Comparison of ENCODE assay signal across 8 cellular contexts in genomic region chr19:35902870-35903475, GRCh38. TPM values are rescaled to one million over a fixed set of nuclear protein-coding genes. Genes with fewer than 3 reads are reported as not detected.
DNase-seq lines count a peak whose midpoint lies in the region; ATAC-seq and TF ChIP-seq lines count a peak whose summit lies in the region.

No MANE protein-coding gene starts in this region.

- peak overlapping the region; percentile 57 for H3K4me3 ChIP-seq in BLaER1
- peak overlapping the region; percentile 91 for H3K4me3 ChIP-seq in Jurkat, Clone E6-1 (ENCODE audit: low read length)
- peak overlapping the region; percentile 84 for H3K4me3 ChIP-seq in naive thymus-derived CD4-positive, alpha-beta T cell (ENCODE audit: low read length)

- no peak for ATAC-seq in naive thymus-derived CD4-positive, alpha-beta T cell

- POLR2A ChIA-PET in naive thymus-derived CD4-positive, alpha-beta T cell (lab: Charles Lee), result interaction anchor here (0.7 to 4.1 kb wide), 11 partner anchors 10 to 158 kb away, joined by 3 to 44 read pairs (median 3); partner anchors contain the start of genes PSENEN, SDHAF1, THAP8 and U2AF1L4

- peak overlapping the region; percentile 53 for H3K4me3 Mint-ChIP-seq in chondrocyte (ENCODE audit: unreplicated experiment)
- peak overlapping the region; percentile 83 to 100 (median 94) for H3K4me3 Mint-ChIP-seq in naive thymus-derived CD4-positive, alpha-beta T cell

- no peaks in the 10 kb centered on the region for H3K9me3 Mint-ChIP-seq in chondrocyte (ENCODE audit: low read depth)
- peaks cover 0 to 3% (median 0%) of the 10 kb centered on the region in 11 donors for H3K9me3 Mint-ChIP-seq in naive thymus-derived CD4-positive, alpha-beta T cell

- H3K4me1 ChIP-seq in BLaER1, result peaks cover 77% of the 10 kb centered on the region
- H3K4me1 ChIP-seq in naive thymus-derived CD4-positive, alpha-beta T cell (ENCODE audit: control insufficient read depth in 2 of 2, insufficient read depth in 2 of 2, low read length in 2 of 2), result peaks cover 29 to 41% of the 10 kb centered on the region in 2 donors

- H3K27ac ChIP-seq in BLaER1, result peak overlapping the region; percentile 87
- peak overlapping the region; percentile 100 for H3K27ac ChIP-seq in naive thymus-derived CD4-positive, alpha-beta T cell (ENCODE audit: low read depth, low read length)

- no peak for DNase-seq in Jurkat, Clone E6-1 (ENCODE audit: low read depth, low spot score)
- DNase-seq in chondrocyte (ENCODE audit: low spot score), result no peak
- DNase-seq in naive thymus-derived CD4-positive, alpha-beta T cell, result no peak
- no peak for DNase-seq in NCI-H446 treated with DMSO at 0.1 percent for 48 hours (lab: John Stamatoyannopoulos, UW)
- DNase-seq in dermis blood vessel endothelial cell, result no peak
- no peak for DNase-seq in GM10266 (ENCODE audit: extremely low spot score)
- DNase-seq in midbrain (lab: John Stamatoyannopoulos, UW), result no peak

- TF ChIP-seq CTCF in chondrocyte (IDR thresholded peaks at IDR 0.05), result no peak
- no peak for TF ChIP-seq CTCF in GM10266 (IDR thresholded peaks at IDR 0.05; ENCODE audit: control insufficient read depth, insufficient read depth, low read depth, missing control alignments)

- H3K36me3 ChIP-seq in BLaER1, result no peaks in the 10 kb centered on the region
- H3K36me3 ChIP-seq in naive thymus-derived CD4-positive, alpha-beta T cell (ENCODE audit: control insufficient read depth in 2 of 3, insufficient read depth in 3 of 3, low read length in 3 of 3), result peaks cover 0 to 5% (median 4%) of the 10 kb centered on the region in 3 experiments

- peak overlapping the region; percentile 74 for H3K9ac ChIP-seq in BLaER1

- no peaks in the 10 kb centered on the region for H3K9me3 ChIP-seq in BLaER1
- H3K9me3 ChIP-seq in naive thymus-derived CD4-positive, alpha-beta T cell (ENCODE audit: control insufficient read depth in 2 of 3, low read length in 3 of 3), result no peaks in the 10 kb centered on the region

- no peak overlapping the region for H3K27ac Mint-ChIP-seq in chondrocyte (ENCODE audit: unreplicated experiment)
- H3K27ac Mint-ChIP-seq in naive thymus-derived CD4-positive, alpha-beta T cell, result peak overlapping the region; percentile 92 to 98 (median 97)

- no peaks in the 10 kb centered on the region for H3K27me3 Mint-ChIP-seq in chondrocyte (ENCODE audit: low read depth)
- no peaks in the 10 kb centered on the region for H3K27me3 Mint-ChIP-seq in naive thymus-derived CD4-positive, alpha-beta T cell

- H3K36me3 Mint-ChIP-seq in chondrocyte (ENCODE audit: low read depth), result no peaks in the 10 kb centered on the region
- H3K36me3 Mint-ChIP-seq in naive thymus-derived CD4-positive, alpha-beta T cell, result peaks cover 0 to 9% (median 0%) of the 10 kb centered on the region in 5 donors

- H3K27me3 ChIP-seq in BLaER1, result no peaks in the 10 kb centered on the region
- no peaks in the 10 kb centered on the region for H3K27me3 ChIP-seq in naive thymus-derived CD4-positive, alpha-beta T cell (ENCODE audit: control insufficient read depth in 2 of 2, insufficient read depth in 2 of 2, low read length in 2 of 2)

- H3K4me1 Mint-ChIP-seq in chondrocyte (ENCODE audit: low read depth), result peaks cover 34% of the 10 kb centered on the region
- peaks cover 31 to 54% (median 46%) of the 10 kb centered on the region in 7 donors for H3K4me1 Mint-ChIP-seq in naive thymus-derived CD4-positive, alpha-beta T cell

- no peaks in the 10 kb centered on the region for H4K20me1 ChIP-seq in BLaER1

- CTCF ChIA-PET in naive thymus-derived CD4-positive, alpha-beta T cell (lab: Charles Lee), result interaction anchor here (2.2 to 2.5 kb wide), 2 partner anchors 23 to 28 kb away, joined by 7 to 9 read pairs; no protein-coding TSS in a partner anchor

- peak overlapping the region; percentile 96 for H3K4me2 ChIP-seq in BLaER1

- intact Hi-C loops in naive thymus-derived CD4-positive, alpha-beta T cell (cut with micrococcal nuclease), result loop anchor here (1.0 to 5.0 kb wide), 7 partner anchors 21 to 691 kb away; partner anchors contain the start of genes THAP8 (in 2 of the 2), WDR62 (in 2 of the 2), APLP1 (in 1 of the 2) and PSENEN (in 1 of the 2)

RNA-seq across cellular contexts. Expression of gene HCST, which starts 0.6 kb away (rescaled TPM):
- 30.0 TPM for polyA plus RNA-seq in Jurkat, Clone E6-1 (2012; ENCODE audit: insufficient read depth, insufficient read length)
- 0.50 to 1.0 TPM in 2 of 3 replicates, not detected in the other for total RNA-seq in chondrocyte
- 100 to 1,000 TPM in 3 of 5 experiments, 10 to 100 TPM in 2; 57.4 to 117 (median 113) TPM for total RNA-seq in naive thymus-derived CD4-positive, alpha-beta T cell
- polyA plus RNA-seq in naive thymus-derived CD4-positive, alpha-beta T cell, result 100 to 1,000 TPM; 879 to 895 TPM
- 0.19 TPM in 1 of 2 replicates, not detected in the other for total RNA-seq in dermis blood vessel endothelial cell

RNA-seq across cellular contexts. Expression of gene NFKBID, which starts 2.6 kb away (rescaled TPM):
- 16.1 TPM for polyA plus RNA-seq in Jurkat, Clone E6-1 (2012; ENCODE audit: insufficient read depth, insufficient read length)
- total RNA-seq in chondrocyte (4.4 to 5.0 TPM (median 4.4 TPM) in 3 replicates), dermis blood vessel endothelial cell (2.7 and 3.2 TPM in 2 replicates)
- total RNA-seq in naive thymus-derived CD4-positive, alpha-beta T cell, result 100 to 1,000 TPM in 1 of 5 experiments, 10 to 100 TPM in 4; 47.8 to 116 (median 57.0) TPM
- 1 to 10 TPM; 2.4 to 6.5 TPM for polyA plus RNA-seq in naive thymus-derived CD4-positive, alpha-beta T cell

RNA-seq across cellular contexts. Expression of gene TYROBP, which starts 5.1 kb away (rescaled TPM):
- not detected for polyA plus RNA-seq in Jurkat, Clone E6-1 (2012; ENCODE audit: insufficient read depth, insufficient read length)
- not detected in 3 replicates for total RNA-seq in chondrocyte
- 100 to 1,000 TPM in 1 of 5 experiments, 10 to 100 TPM in 3, not detected in 1; 15.1 to 428 (median 35.6) TPM for total RNA-seq in naive thymus-derived CD4-positive, alpha-beta T cell
- 1 to 10 TPM; 2.3 to 3.7 TPM for polyA plus RNA-seq in naive thymus-derived CD4-positive, alpha-beta T cell
- not detected in 2 replicates for total RNA-seq in dermis blood vessel endothelial cell

RNA-seq across cellular contexts. Expression of gene LRFN3, which starts 33.2 kb away (rescaled TPM):
- 17.1 TPM for polyA plus RNA-seq in Jurkat, Clone E6-1 (2012; ENCODE audit: insufficient read depth, insufficient read length)
- total RNA-seq in chondrocyte, result 18.4 to 23.3 TPM (median 21.0 TPM) in 3 replicates
- total RNA-seq in naive thymus-derived CD4-positive, alpha-beta T cell, result 10 to 100 TPM in 3 of 5 experiments, 1 to 10 TPM in 2; 5.7 to 14.9 (median 11.6) TPM
- polyA plus RNA-seq in naive thymus-derived CD4-positive, alpha-beta T cell, result 1 to 10 TPM; 1.2 to 2.4 TPM
- total RNA-seq in dermis blood vessel endothelial cell, result 3.6 and 3.7 TPM in 2 replicates

RNA-seq across cellular contexts. Expression of gene APLP1, which starts 34.6 kb away (rescaled TPM):
- 23.6 TPM for polyA plus RNA-seq in Jurkat, Clone E6-1 (2012; ENCODE audit: insufficient read depth, insufficient read length)
- total RNA-seq in chondrocyte (31.7 to 76.4 TPM (median 66.8 TPM) in 3 replicates), dermis blood vessel endothelial cell (1.9 and 2.5 TPM in 2 replicates)
- total RNA-seq in naive thymus-derived CD4-positive, alpha-beta T cell, result 1 to 10 TPM in 1 of 5 experiments, not detected in 4; 2.4 TPM
- not detected for polyA plus RNA-seq in naive thymus-derived CD4-positive, alpha-beta T cell

Comparison
In these comparisons a context has a peak if more than half of its experiments do, and no peak if none do; other contexts are left out.
1. RNA of gene HCST, which starts 0.6 kb away (total RNA-seq): 57.4 to 117 TPM in naive thymus-derived CD4-positive, alpha-beta T cell; 0.50 to 1.0 TPM in chondrocyte and 0.19 TPM in dermis blood vessel endothelial cell; every median in the first group is over 10 times any median in the second.
2. Peak in every context shown above with its lines, with median percentiles within 50 percentile points of each other: H3K4me3 ChIP-seq.